ENCODE assay signal across 1 cellular context in the genomic region with DNA sequence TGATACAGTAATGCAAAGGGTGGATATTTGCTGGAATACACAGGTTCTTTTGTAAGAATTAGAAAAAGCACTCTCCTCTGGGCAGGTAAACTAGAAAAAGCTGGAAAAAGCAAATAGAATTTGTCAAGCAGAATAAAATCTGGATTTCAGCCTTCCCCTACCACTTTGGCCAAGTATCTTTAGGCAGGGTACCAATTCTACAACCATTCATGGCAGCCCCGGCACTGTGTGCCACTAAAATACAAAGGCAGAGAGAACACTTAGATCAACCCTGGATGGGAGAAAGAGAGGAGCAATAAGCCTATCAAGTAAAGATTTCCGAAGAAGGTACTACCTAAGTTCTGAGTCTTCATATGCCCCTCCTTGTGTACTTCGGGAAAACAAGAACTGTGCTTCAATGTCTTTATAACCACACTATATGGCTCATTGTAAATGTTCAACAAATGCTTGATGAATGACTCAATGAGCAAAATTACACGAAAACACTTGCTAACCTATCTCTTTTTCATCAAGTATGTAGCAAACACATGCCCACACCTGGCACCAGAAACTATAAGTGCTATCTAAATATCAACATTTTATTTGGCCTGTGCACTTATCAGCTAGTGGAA.
TF ChIP-seq lines count a peak whose summit lies in the region.

No MANE protein-coding gene starts in this region.

TF ChIP-seq in IMR-90, 13 proteins besides CTCF, POLR2A, EP300 and RAD21 (continued from another document):
- TF ChIP-seq USF2 (IDR thresholded peaks at IDR 0.05; ENCODE audit: low read depth, low read length) (no peak), MAZ (IDR thresholded peaks at IDR 0.05; ENCODE audit: borderline replicate concordance, low read depth, low read length) (no peak), FOS (IDR thresholded peaks at IDR 0.05; ENCODE audit: low read depth, low read length) (no peak)
